ENCODE assay signal across 24 cellular contexts in the genomic region with DNA sequence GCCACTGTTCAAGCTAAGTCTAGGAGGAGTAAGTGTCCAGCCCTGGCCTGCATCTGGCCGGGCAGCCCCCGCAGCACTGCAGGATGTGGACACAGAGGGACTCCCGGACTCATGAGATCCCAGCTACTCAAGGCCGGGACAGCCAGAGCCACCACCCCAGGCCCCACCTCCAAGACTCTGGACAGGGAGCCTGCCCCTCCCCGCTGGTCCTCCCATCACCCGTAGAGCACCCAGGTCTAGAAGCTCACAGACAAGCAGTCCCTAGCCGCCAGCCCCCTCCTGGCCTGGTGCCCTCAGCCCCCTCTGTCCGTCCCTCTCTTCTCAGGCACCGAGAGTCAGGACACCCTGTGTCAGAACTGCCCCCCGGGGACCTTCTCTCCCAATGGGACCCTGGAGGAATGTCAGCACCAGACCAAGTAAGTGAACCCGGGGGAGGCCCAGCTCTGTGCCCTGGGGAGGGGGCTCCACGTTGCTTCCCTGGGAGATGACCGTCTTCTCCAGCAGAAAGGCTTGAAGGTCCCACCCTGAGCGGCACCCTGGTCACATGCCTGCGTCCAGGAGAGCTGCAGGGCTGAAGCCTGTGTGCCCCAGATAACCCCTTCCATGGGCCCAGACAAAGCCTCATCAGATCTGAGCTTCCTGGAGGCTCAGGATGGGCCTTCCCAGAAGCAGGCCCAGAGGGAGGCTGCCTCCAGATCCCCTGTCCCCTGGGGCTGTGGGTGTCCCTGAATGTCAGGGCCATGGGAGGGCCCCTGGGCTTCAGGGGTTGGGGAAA. TPM values are rescaled to one million over a fixed set of nuclear protein-coding genes. Genes with fewer than 3 reads are reported as not detected.
"Had no signal": no experiment of that assay in that cellular context is flagged by ENCODE, and none has a peak within 500 bp of the region (broad histone marks: within the 10 kb centered on the region; RNA-seq: fewer than 3 reads in every experiment).

No MANE protein-coding gene starts in this region.

- H3K9ac ChIP-seq: SK-N-SH had no signal

- H3K27ac Mint-ChIP-seq: WTC11 had no signal

- H3K36me3 Mint-ChIP-seq: activated naive CD8-positive, alpha-beta T cell; natural killer cell treated with Interleukin-12 subunit alpha and Interleukin-12 subunit beta and Interleukin-15 and Interleukin-18, amount 100 ng/mL, for 72 hours; WTC11 had no signal

- FAIRE-seq: colon, TTC549 had no signal

- H3K9me3 ChIP-seq: gastroesophageal sphincter, heart left ventricle, SK-N-SH, suprapubic skin, transverse colon, uterus had no signal

- H3K27me3 Mint-ChIP-seq: activated CD4-positive, alpha-beta T cell treated with anti-CD3 and anti-CD28 coated beads for 36 hours; activated naive CD8-positive, alpha-beta T cell; natural killer cell treated with Interleukin-12 subunit alpha and Interleukin-12 subunit beta and Interleukin-15 and Interleukin-18, amount 100 ng/mL, for 72 hours; stimulated activated naive CD8-positive, alpha-beta T cell treated with anti-CD3 and anti-CD28 coated beads, Interleukin-15, amount 100 ng/mL, for 72 hours had no signal

- H3K36me3 ChIP-seq: uterus had no signal

- H3K27ac ChIP-seq: gastroesophageal sphincter, heart left ventricle, suprapubic skin, transverse colon, uterus had no signal

- H3K4me3 Mint-ChIP-seq: activated CD4-positive, alpha-beta T cell treated with anti-CD3 and anti-CD28 coated beads for 36 hours; activated naive CD8-positive, alpha-beta T cell; natural killer cell treated with Interleukin-12 subunit alpha and Interleukin-12 subunit beta and Interleukin-15 and Interleukin-18, amount 100 ng/mL, for 72 hours; T-helper 2 cell treated with Interferon-gamma antibody and Interleukin-4, amounts not matched to agents 5 μg/mL and 100 μg/mL, for 36 hours; WTC11 had no signal

- ATAC-seq: activated CD4-positive, alpha-beta T cell treated with anti-CD3 and anti-CD28 coated beads for 36 hours; gastroesophageal sphincter; heart left ventricle; natural killer cell treated with Interleukin-12 subunit alpha and Interleukin-12 subunit beta and Interleukin-15 and Interleukin-18, amount 100 ng/mL, for 72 hours; stimulated activated naive CD8-positive, alpha-beta T cell treated with anti-CD3 and anti-CD28 coated beads, Interleukin-15, amount 100 ng/mL, for 72 hours; WTC11 had no signal

- H3K4me3 ChIP-seq: gastroesophageal sphincter, heart left ventricle, suprapubic skin, transverse colon, uterus had no signal

- DNase-seq: activated CD4-positive, alpha-beta T cell treated with anti-CD3 and anti-CD28 coated beads for 36 hours; activated CD8-positive, alpha-beta memory T cell treated with anti-CD3 and anti-CD28 coated beads for 24 hours; activated CD8-positive, alpha-beta memory T cell treated with anti-CD3 and anti-CD28 coated beads, Interleukin-2, amount 50 U/mL, for 48 hours; activated gamma-delta T cell; amygdala; caudate nucleus; heart left ventricle; nucleus accumbens; posterior cingulate gyrus; stimulated activated CD8-positive, alpha-beta memory T cell treated with anti-CD3 and anti-CD28 coated beads, Interleukin-4, amount 100 ng/mL, for 48 hours; stimulated activated naive CD8-positive, alpha-beta T cell treated with anti-CD3 and anti-CD28 coated beads, Interleukin-15, amount 100 ng/mL, for 72 hours; transverse colon; uterus had no signal

- H3K9me3 Mint-ChIP-seq: natural killer cell treated with Interleukin-12 subunit alpha and Interleukin-12 subunit beta and Interleukin-15 and Interleukin-18, amount 100 ng/mL, for 72 hours; stimulated activated naive CD8-positive, alpha-beta T cell treated with anti-CD3 and anti-CD28 coated beads, Interleukin-15, amount 100 ng/mL, for 72 hours; T-helper 2 cell treated with Interferon-gamma antibody and Interleukin-4, amounts not matched to agents 5 μg/mL and 100 μg/mL, for 36 hours; WTC11 had no signal

RNA-seq across cellular contexts. Expression of a gene that starts 30.4 kb away (rescaled TPM):
- total RNA-seq: epithelial cell of proximal tubule; gastroesophageal sphincter; natural killer cell treated with Interleukin-12 subunit alpha and Interleukin-12 subunit beta and Interleukin-15 and Interleukin-18, amount 100 ng/mL, for 72 hours; renal cortical epithelial cell; WTC11 had no signal
